ENCODE assay signal across 1 cellular context in the genomic region with DNA sequence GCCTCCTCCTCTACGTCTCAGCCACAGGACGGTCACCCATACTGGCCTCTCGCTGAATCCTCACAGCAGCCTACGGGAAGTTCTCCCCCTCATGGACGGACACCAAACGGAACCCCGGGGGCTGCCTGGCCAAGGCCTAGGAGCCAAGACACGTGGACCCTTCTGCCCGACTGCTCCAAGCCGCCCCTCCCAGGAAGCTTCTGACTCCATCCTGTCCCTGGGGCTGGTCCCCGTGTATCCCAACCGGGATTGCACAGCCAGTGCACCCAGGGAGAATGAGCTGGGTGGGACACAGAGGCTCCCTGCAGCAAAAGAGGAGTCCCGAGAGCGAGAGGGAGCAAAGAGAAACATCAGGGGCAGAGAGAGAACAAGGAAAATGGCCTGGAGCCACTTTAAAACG.
TF ChIP-seq lines count a peak whose summit lies in the region.

No MANE protein-coding gene starts in this region.

TF ChIP-seq in GM12878, 131 proteins besides CTCF, POLR2A, EP300 and RAD21 (continued from another document):
- TF ChIP-seq, protein P1, sequence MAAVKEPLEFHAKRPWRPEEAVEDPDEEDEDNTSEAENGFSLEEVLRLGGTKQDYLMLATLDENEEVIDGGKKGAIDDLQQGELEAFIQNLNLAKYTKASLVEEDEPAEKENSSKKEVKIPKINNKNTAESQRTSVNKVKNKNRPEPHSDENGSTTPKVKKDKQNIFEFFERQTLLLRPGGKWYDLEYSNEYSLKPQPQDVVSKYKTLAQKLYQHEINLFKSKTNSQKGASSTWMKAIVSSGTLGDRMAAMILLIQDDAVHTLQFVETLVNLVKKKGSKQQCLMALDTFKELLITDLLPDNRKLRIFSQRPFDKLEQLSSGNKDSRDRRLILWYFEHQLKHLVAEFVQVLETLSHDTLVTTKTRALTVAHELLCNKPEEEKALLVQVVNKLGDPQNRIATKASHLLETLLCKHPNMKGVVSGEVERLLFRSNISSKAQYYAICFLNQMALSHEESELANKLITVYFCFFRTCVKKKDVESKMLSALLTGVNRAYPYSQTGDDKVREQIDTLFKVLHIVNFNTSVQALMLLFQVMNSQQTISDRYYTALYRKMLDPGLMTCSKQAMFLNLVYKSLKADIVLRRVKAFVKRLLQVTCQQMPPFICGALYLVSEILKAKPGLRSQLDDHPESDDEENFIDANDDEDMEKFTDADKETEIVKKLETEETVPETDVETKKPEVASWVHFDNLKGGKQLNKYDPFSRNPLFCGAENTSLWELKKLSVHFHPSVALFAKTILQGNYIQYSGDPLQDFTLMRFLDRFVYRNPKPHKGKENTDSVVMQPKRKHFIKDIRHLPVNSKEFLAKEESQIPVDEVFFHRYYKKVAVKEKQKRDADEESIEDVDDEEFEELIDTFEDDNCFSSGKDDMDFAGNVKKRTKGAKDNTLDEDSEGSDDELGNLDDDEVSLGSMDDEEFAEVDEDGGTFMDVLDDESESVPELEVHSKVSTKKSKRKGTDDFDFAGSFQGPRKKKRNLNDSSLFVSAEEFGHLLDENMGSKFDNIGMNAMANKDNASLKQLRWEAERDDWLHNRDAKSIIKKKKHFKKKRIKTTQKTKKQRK (IDR thresholded peaks at IDR 0.05; ENCODE audit: low read depth, low read length) = no peak
- TF ChIP-seq, protein P2, sequence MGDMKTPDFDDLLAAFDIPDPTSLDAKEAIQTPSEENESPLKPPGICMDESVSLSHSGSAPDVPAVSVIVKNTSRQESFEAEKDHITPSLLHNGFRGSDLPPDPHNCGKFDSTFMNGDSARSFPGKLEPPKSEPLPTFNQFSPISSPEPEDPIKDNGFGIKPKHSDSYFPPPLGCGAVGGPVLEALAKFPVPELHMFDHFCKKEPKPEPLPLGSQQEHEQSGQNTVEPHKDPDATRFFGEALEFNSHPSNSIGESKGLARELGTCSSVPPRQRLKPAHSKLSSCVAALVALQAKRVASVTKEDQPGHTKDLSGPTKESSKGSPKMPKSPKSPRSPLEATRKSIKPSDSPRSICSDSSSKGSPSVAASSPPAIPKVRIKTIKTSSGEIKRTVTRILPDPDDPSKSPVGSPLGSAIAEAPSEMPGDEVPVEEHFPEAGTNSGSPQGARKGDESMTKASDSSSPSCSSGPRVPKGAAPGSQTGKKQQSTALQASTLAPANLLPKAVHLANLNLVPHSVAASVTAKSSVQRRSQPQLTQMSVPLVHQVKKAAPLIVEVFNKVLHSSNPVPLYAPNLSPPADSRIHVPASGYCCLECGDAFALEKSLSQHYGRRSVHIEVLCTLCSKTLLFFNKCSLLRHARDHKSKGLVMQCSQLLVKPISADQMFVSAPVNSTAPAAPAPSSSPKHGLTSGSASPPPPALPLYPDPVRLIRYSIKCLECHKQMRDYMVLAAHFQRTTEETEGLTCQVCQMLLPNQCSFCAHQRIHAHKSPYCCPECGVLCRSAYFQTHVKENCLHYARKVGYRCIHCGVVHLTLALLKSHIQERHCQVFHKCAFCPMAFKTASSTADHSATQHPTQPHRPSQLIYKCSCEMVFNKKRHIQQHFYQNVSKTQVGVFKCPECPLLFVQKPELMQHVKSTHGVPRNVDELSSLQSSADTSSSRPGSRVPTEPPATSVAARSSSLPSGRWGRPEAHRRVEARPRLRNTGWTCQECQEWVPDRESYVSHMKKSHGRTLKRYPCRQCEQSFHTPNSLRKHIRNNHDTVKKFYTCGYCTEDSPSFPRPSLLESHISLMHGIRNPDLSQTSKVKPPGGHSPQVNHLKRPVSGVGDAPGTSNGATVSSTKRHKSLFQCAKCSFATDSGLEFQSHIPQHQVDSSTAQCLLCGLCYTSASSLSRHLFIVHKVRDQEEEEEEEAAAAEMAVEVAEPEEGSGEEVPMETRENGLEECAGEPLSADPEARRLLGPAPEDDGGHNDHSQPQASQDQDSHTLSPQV (IDR thresholded peaks at IDR 0.05) = 0 out of 2 replicates have a peak, but pooled peaks have one; percentile 38
- TF ChIP-seq, protein P3, sequence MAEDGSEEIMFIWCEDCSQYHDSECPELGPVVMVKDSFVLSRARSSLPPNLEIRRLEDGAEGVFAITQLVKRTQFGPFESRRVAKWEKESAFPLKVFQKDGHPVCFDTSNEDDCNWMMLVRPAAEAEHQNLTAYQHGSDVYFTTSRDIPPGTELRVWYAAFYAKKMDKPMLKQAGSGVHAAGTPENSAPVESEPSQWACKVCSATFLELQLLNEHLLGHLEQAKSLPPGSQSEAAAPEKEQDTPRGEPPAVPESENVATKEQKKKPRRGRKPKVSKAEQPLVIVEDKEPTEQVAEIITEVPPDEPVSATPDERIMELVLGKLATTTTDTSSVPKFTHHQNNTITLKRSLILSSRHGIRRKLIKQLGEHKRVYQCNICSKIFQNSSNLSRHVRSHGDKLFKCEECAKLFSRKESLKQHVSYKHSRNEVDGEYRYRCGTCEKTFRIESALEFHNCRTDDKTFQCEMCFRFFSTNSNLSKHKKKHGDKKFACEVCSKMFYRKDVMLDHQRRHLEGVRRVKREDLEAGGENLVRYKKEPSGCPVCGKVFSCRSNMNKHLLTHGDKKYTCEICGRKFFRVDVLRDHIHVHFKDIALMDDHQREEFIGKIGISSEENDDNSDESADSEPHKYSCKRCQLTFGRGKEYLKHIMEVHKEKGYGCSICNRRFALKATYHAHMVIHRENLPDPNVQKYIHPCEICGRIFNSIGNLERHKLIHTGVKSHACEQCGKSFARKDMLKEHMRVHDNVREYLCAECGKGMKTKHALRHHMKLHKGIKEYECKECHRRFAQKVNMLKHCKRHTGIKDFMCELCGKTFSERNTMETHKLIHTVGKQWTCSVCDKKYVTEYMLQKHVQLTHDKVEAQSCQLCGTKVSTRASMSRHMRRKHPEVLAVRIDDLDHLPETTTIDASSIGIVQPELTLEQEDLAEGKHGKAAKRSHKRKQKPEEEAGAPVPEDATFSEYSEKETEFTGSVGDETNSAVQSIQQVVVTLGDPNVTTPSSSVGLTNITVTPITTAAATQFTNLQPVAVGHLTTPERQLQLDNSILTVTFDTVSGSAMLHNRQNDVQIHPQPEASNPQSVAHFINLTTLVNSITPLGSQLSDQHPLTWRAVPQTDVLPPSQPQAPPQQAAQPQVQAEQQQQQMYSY (CRISPR knock-in tag; IDR thresholded peaks at IDR 0.05) = no peak
- no peak for TF ChIP-seq TARDBP (IDR thresholded peaks at IDR 0.05; ENCODE audit: borderline replicate concordance)
- TF ChIP-seq, protein P4, sequence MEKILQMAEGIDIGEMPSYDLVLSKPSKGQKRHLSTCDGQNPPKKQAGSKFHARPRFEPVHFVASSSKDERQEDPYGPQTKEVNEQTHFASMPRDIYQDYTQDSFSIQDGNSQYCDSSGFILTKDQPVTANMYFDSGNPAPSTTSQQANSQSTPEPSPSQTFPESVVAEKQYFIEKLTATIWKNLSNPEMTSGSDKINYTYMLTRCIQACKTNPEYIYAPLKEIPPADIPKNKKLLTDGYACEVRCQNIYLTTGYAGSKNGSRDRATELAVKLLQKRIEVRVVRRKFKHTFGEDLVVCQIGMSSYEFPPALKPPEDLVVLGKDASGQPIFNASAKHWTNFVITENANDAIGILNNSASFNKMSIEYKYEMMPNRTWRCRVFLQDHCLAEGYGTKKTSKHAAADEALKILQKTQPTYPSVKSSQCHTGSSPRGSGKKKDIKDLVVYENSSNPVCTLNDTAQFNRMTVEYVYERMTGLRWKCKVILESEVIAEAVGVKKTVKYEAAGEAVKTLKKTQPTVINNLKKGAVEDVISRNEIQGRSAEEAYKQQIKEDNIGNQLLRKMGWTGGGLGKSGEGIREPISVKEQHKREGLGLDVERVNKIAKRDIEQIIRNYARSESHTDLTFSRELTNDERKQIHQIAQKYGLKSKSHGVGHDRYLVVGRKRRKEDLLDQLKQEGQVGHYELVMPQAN (conservative IDR thresholded peaks at IDR 0.05) = 0 out of 2 replicates have a peak, but pooled peaks have one; percentile 43
- no peak for TF ChIP-seq POLR2AphosphoS2 (IDR thresholded peaks at IDR 0.05; ENCODE audit: low read depth, low read length)
- TF ChIP-seq ZZZ3 (IDR thresholded peaks at IDR 0.05; ENCODE audit: control insufficient read depth, insufficient read length, low read depth) = no peak
- no peak for TF ChIP-seq CREB1 (IDR thresholded peaks at IDR 0.05; ENCODE audit: low read depth)
- no peak for TF ChIP-seq ZNF217 (IDR thresholded peaks at IDR 0.05)
- no peak for TF ChIP-seq PML (IDR thresholded peaks at IDR 0.05; ENCODE audit: low read length)
- TF ChIP-seq CBX5 (IDR thresholded peaks at IDR 0.05; ENCODE audit: low read depth) = no peak
- no peak for TF ChIP-seq NFIC (IDR thresholded peaks at IDR 0.05; ENCODE audit: low read depth, low read length)
- TF ChIP-seq ZNF384 (IDR thresholded peaks at IDR 0.05; ENCODE audit: borderline replicate concordance, low read depth, low read length) = no peak
- TF ChIP-seq SPI1 (IDR thresholded peaks at IDR 0.05; ENCODE audit: borderline replicate concordance, insufficient read depth, low read depth, low read length) = no peak
- no peak for TF ChIP-seq PAX8 (IDR thresholded peaks at IDR 0.05)
- peak in 1 of 2 experiments; percentile 38; a peak in 3 of 4 replicates for TF ChIP-seq IKZF2 (IDR thresholded peaks at IDR 0.05)
- TF ChIP-seq, protein P5, sequence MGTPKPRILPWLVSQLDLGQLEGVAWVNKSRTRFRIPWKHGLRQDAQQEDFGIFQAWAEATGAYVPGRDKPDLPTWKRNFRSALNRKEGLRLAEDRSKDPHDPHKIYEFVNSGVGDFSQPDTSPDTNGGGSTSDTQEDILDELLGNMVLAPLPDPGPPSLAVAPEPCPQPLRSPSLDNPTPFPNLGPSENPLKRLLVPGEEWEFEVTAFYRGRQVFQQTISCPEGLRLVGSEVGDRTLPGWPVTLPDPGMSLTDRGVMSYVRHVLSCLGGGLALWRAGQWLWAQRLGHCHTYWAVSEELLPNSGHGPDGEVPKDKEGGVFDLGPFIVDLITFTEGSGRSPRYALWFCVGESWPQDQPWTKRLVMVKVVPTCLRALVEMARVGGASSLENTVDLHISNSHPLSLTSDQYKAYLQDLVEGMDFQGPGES (IDR thresholded peaks at IDR 0.05) = no peak
- TF ChIP-seq ESRRA (IDR thresholded peaks at IDR 0.05; ENCODE audit: low read length) = no peak
- TF ChIP-seq, protein P6, sequence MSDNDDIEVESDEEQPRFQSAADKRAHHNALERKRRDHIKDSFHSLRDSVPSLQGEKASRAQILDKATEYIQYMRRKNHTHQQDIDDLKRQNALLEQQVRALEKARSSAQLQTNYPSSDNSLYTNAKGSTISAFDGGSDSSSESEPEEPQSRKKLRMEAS (IDR thresholded peaks at IDR 0.05; ENCODE audit: low read depth, low read length) = 0 out of 2 replicates have a peak, but pooled peaks have one; percentile 16
- TF ChIP-seq, protein P7, sequence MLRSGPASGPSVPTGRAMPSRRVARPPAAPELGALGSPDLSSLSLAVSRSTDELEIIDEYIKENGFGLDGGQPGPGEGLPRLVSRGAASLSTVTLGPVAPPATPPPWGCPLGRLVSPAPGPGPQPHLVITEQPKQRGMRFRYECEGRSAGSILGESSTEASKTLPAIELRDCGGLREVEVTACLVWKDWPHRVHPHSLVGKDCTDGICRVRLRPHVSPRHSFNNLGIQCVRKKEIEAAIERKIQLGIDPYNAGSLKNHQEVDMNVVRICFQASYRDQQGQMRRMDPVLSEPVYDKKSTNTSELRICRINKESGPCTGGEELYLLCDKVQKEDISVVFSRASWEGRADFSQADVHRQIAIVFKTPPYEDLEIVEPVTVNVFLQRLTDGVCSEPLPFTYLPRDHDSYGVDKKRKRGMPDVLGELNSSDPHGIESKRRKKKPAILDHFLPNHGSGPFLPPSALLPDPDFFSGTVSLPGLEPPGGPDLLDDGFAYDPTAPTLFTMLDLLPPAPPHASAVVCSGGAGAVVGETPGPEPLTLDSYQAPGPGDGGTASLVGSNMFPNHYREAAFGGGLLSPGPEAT (IDR thresholded peaks at IDR 0.05; ENCODE audit: low read depth) = 0 out of 2 replicates have a peak, but pooled peaks have one; percentile 21
- no peak for TF ChIP-seq SREBF1 (IDR thresholded peaks at IDR 0.05; ENCODE audit: low read length)
- TF ChIP-seq CEBPB (IDR thresholded peaks at IDR 0.05; ENCODE audit: borderline replicate concordance in 1 of 2, low read depth in 2 of 2, low read length in 2 of 2) = no peak
- TF ChIP-seq SMAD5 (IDR thresholded peaks at IDR 0.05; ENCODE audit: low read depth) = no peak
- no peak for TF ChIP-seq HDAC2 (IDR thresholded peaks at IDR 0.05)
- no peak for TF ChIP-seq ZBED1 (IDR thresholded peaks at IDR 0.05; ENCODE audit: borderline replicate concordance)
- no peak for TF ChIP-seq STAT1 (conservative IDR thresholded peaks at IDR 0.05)
- no peak for TF ChIP-seq CHD1 (IDR thresholded peaks at IDR 0.05; ENCODE audit: low read depth, low read length)
